In genomic region chr12:51922762-51923505, GRCh38 we compare ENCODE assay signal across 8 cellular contexts. TPM values are rescaled to one million over a fixed set of nuclear protein-coding genes. Genes with fewer than 3 reads are reported as not detected.
A peak's percentile ranks its signal among the peaks of the same experiment; 100 is the strongest.
DNase-seq lines count a peak whose midpoint lies in the region; ATAC-seq lines count a peak whose summit lies in the region.

No MANE protein-coding gene starts in this region.

- no peak overlapping the region for H3K4me2 ChIP-seq in mesenchymal stem cell (ENCODE audit: low read length, poor library complexity, severe bottlenecking)

- no peaks in the 10 kb centered on the region for H3K79me1 ChIP-seq in mesenchymal stem cell (replicated peaks; ENCODE audit: low read length, poor library complexity, severe bottlenecking)

- H3K4ac ChIP-seq in mesenchymal stem cell (ENCODE audit: low read depth in 1 of 2, low read length in 2 of 2) = peak overlapping the region; percentile 40 to 41

- peak overlapping the region; percentile 4 to 66 for H3K4me3 ChIP-seq in mesenchymal stem cell (ENCODE audit: insufficient read depth in 1 of 2, low read depth in 1 of 2, low read length in 2 of 2)

- no peak overlapping the region for H2BK5ac ChIP-seq in mesenchymal stem cell (ENCODE audit: low read depth, low read length, poor library complexity, severe bottlenecking)

- H4K91ac ChIP-seq in mesenchymal stem cell (ENCODE audit: low read length) = peak overlapping the region; percentile 84

- H3K18ac ChIP-seq in mesenchymal stem cell (ENCODE audit: low read depth in 1 of 2, low read length in 2 of 2) = peak overlapping the region; percentile 46 to 91

- no peak overlapping the region for H3K27ac ChIP-seq in mesenchymal stem cell (ENCODE audit: low read length, poor library complexity, severe bottlenecking)

- peak overlapping the region; percentile 24 to 75 for H2BK12ac ChIP-seq in mesenchymal stem cell (ENCODE audit: low read length in 2 of 2)

- H3K27me3 ChIP-seq in mesenchymal stem cell (ENCODE audit: control insufficient read depth in 1 of 2, insufficient read depth in 1 of 2, low read length in 2 of 2) = peaks cover 0 to 5% of the 10 kb centered on the region in 2 experiments

- peak overlapping the region; percentile 18 for H2AFZ ChIP-seq in mesenchymal stem cell (ENCODE audit: low read depth, low read length)

- WGBS in mesenchymal stem cell = 61% methylated on average over 16 of the region's 16 CpGs

- no peak overlapping the region for H2AK5ac ChIP-seq in mesenchymal stem cell (ENCODE audit: low read length, severe bottlenecking)

- peaks cover 0 to 35% of the 10 kb centered on the region in 2 experiments for H3K36me3 ChIP-seq in mesenchymal stem cell (ENCODE audit: control insufficient read depth in 1 of 2, insufficient read depth in 2 of 2, low read depth in 1 of 2, low read length in 2 of 2)

- H4K8ac ChIP-seq in mesenchymal stem cell (ENCODE audit: low read length) = peak overlapping the region; percentile 89

- peak overlapping the region; percentile 81 for H3K9ac ChIP-seq in mesenchymal stem cell (ENCODE audit: low read length)

- no peaks in the 10 kb centered on the region for H3K9me3 ChIP-seq in mesenchymal stem cell (ENCODE audit: control insufficient read depth, low read length)

- peak overlapping the region; percentile 51 for H2BK120ac ChIP-seq in mesenchymal stem cell (ENCODE audit: low read depth, low read length)

- peak overlapping the region; percentile 6 for H2BK15ac ChIP-seq in mesenchymal stem cell (ENCODE audit: low read depth, poor library complexity, severe bottlenecking)

- no peak overlapping the region for H3K23ac ChIP-seq in mesenchymal stem cell (ENCODE audit: low read length in 2 of 2)

- H3K14ac ChIP-seq in mesenchymal stem cell (ENCODE audit: low read length in 2 of 2) = peak overlapping the region in 1 of 2 experiments; percentile 74

- peak; percentile 23 for DNase-seq in DMS53 (lab: John Stamatoyannopoulos, UW)
- no peak for DNase-seq in DMS53 treated with DMSO at 0.1 percent for 48 hours (lab: John Stamatoyannopoulos, UW; ENCODE audit: unreplicated experiment)
- peak; percentile 29 for DNase-seq in dedifferentiated amniotic fluid mesenchymal stem cell (ENCODE audit: extremely low spot score)
- DNase-seq in mesenchymal stem cell = peak; percentile 85
- peak; percentile 75 for DNase-seq in ureter (ENCODE audit: low spot score)
- no peak for DNase-seq in NCI-H1092 (lab: John Stamatoyannopoulos, UW)

- ATAC-seq in GM21528 (IDR thresholded peaks at IDR 0.05; ENCODE audit: low FRiP score, unreplicated experiment) = no peak
- no peak for ATAC-seq in HG03095 (IDR thresholded peaks at IDR 0.05; ENCODE audit: unreplicated experiment)

- peaks cover 5% of the 10 kb centered on the region for H3K4me1 ChIP-seq in mesenchymal stem cell (ENCODE audit: control insufficient read depth, insufficient read depth, low read depth, low read length)

RNA-seq across cellular contexts. Expression of gene ACVRL1, which starts 15.6 kb away (rescaled TPM):
- 158 TPM for polyA plus RNA-seq in mesenchymal stem cell (2013, experiment 1 of 2)
- polyA plus RNA-seq in mesenchymal stem cell (2013, experiment 2 of 2) = 162 TPM
- total RNA-seq in ureter = 46.8 TPM

RNA-seq across cellular contexts. Expression of gene ACVR1B, which starts 28.6 kb away (rescaled TPM):
- 13.6 TPM for polyA plus RNA-seq in mesenchymal stem cell (2013, experiment 1 of 2)
- 13.2 TPM for polyA plus RNA-seq in mesenchymal stem cell (2013, experiment 2 of 2)
- 40.6 TPM for total RNA-seq in ureter

RNA-seq across cellular contexts. Expression of gene ANKRD33, which starts 35.0 kb away (rescaled TPM):
- 3.7 TPM for polyA plus RNA-seq in mesenchymal stem cell (2013, experiment 1 of 2)
- 3.2 TPM for polyA plus RNA-seq in mesenchymal stem cell (2013, experiment 2 of 2)
- total RNA-seq in ureter = not detected

Comparison
In these comparisons a context has a peak if more than half of its experiments do, and no peak if none do; other contexts are left out.
1. DNase-seq: peak in DMS53 (single experiment), dedifferentiated amniotic fluid mesenchymal stem cell (single experiment), mesenchymal stem cell (single experiment) and ureter (single experiment); none in DMS53 treated with DMSO at 0.1 percent for 48 hours (single experiment) and NCI-H1092 (single experiment).